ENCODE assay signal across 1 cellular context in genomic region chr21:37619464-37619974, GRCh38.
TF ChIP-seq lines count a peak whose summit lies in the region.

No MANE protein-coding gene starts in this region.

TF ChIP-seq in H1, 55 proteins besides CTCF, POLR2A, EP300 and RAD21 (continued from another document):
- TF ChIP-seq SIN3A (conservative IDR thresholded peaks at IDR 0.05 in 1 of 2, IDR thresholded peaks at IDR 0.05 in 1 of 2; ENCODE audit: low read depth in 1 of 2, low read length in 2 of 2) = no peak
- no peak for TF ChIP-seq TAF1 (IDR thresholded peaks at IDR 0.05; ENCODE audit: low read depth, low read length)
- TF ChIP-seq RXRA (IDR thresholded peaks at IDR 0.05; ENCODE audit: insufficient read depth, low read depth, low read length) = no peak
- no peak for TF ChIP-seq BCL11A (IDR thresholded peaks at IDR 0.05; ENCODE audit: low read depth in 2 of 2, low read length in 2 of 2)
- no peak for TF ChIP-seq RNF2 (IDR thresholded peaks at IDR 0.05; ENCODE audit: borderline replicate concordance, low read depth, low read length, missing control alignments, poor library complexity, severe bottlenecking)
- no peak for TF ChIP-seq HDAC6 (IDR thresholded peaks at IDR 0.05; ENCODE audit: low read depth, low read length)
- no peak for TF ChIP-seq YY1 (IDR thresholded peaks at IDR 0.05; ENCODE audit: low read depth, low read length)
- no peak for TF ChIP-seq ATF3 (IDR thresholded peaks at IDR 0.05; ENCODE audit: insufficient read depth, low read depth, low read length)
- no peak for TF ChIP-seq MAFK (IDR thresholded peaks at IDR 0.05; ENCODE audit: low read depth, low read length)
- TF ChIP-seq SP1 (IDR thresholded peaks at IDR 0.05; ENCODE audit: low read depth, low read length) = no peak
